16 cellular contexts compared by ENCODE assay signal in genomic region chr19:4264812-4265211, GRCh38. TPM values are rescaled to one million over a fixed set of nuclear protein-coding genes. Genes with fewer than 3 reads are reported as not detected.
DNase-seq lines count a peak whose midpoint lies in the region; ATAC-seq lines count a peak whose summit lies in the region.
"Had no signal": no experiment of that assay in that cellular context is flagged by ENCODE, and none has a peak within 500 bp of the region (broad histone marks: within the 10 kb centered on the region; RNA-seq: fewer than 3 reads in every experiment).

No MANE protein-coding gene starts in this region.

- H3K9me3 Mint-ChIP-seq in activated T-cell treated with anti-CD3 and anti-CD28 coated beads, Interleukin-2, amount 50 U/mL, for 24 hours, result no peaks in the 10 kb centered on the region
- H3K9me3 Mint-ChIP-seq in activated naive CD8-positive, alpha-beta T cell (ENCODE audit: low read depth), result no peaks in the 10 kb centered on the region
- H3K9me3 Mint-ChIP-seq in stimulated activated memory B cell treated with anti-CD40 and anti-IgM and Interleukin-4, amounts not matched to agents 10 μg/mL and 1 μg/mL and 100 μg/mL, for 72 hours, result no peaks in the 10 kb centered on the region

- peaks cover 87% of the 10 kb centered on the region for H3K36me3 Mint-ChIP-seq in activated T-cell treated with anti-CD3 and anti-CD28 coated beads, Interleukin-2, amount 50 U/mL, for 24 hours (ENCODE audit: low read depth)
- H3K36me3 Mint-ChIP-seq in activated naive CD8-positive, alpha-beta T cell, result peaks cover 9% of the 10 kb centered on the region
- peaks cover 66% of the 10 kb centered on the region for H3K36me3 Mint-ChIP-seq in stimulated activated memory B cell treated with anti-CD40 and anti-IgM and Interleukin-4, amounts not matched to agents 10 μg/mL and 1 μg/mL and 100 μg/mL, for 72 hours

- no peak for DNase-seq in activated T-cell treated with anti-CD3 and anti-CD28 coated beads, Interleukin-2, amount 50 U/mL, for 24 hours
- DNase-seq in activated T-cell treated with anti-CD3 and anti-CD28 coated beads, Interleukin-2, amount 50 U/mL, for 48 hours, result no peak
- DNase-seq in MV-4-11 (lab: John Stamatoyannopoulos, UW) (peak; percentile 57), SK-N-DZ (ENCODE audit: low spot score) (no peak), D341Med (ENCODE audit: low spot score) (no peak), ecto neural progenitor cell (ENCODE audit: low spot score) (no peak)
- DNase-seq: activated CD4-positive, alpha-beta T cell treated with anti-CD3 and anti-CD28 coated beads for 48 hours; DMS79 treated with DMSO at 0.1 percent for 48 hours; heart left ventricle; mucosa of descending colon; NCI-H1694; NCI-H345; stimulated activated CD4-positive, alpha-beta T cell treated with anti-CD3 and anti-CD28 coated beads, Interleukin-4, amount 100 ng/mL, for 24 hours had no signal

- no peak for ATAC-seq in stimulated activated memory B cell treated with anti-CD40 and anti-IgM and Interleukin-4, amounts not matched to agents 10 μg/mL and 1 μg/mL and 100 μg/mL, for 72 hours
- ATAC-seq: heart left ventricle, mucosa of descending colon, Panc1 had no signal

- no peak overlapping the region for H3K4me3 Mint-ChIP-seq in activated T-cell treated with anti-CD3 and anti-CD28 coated beads, Interleukin-2, amount 50 U/mL, for 24 hours
- H3K4me3 Mint-ChIP-seq in activated naive CD8-positive, alpha-beta T cell, result peak overlapping the region; percentile 13
- no peak overlapping the region for H3K4me3 Mint-ChIP-seq in stimulated activated memory B cell treated with anti-CD40 and anti-IgM and Interleukin-4, amounts not matched to agents 10 μg/mL and 1 μg/mL and 100 μg/mL, for 72 hours

- H3K27ac Mint-ChIP-seq in activated T-cell treated with anti-CD3 and anti-CD28 coated beads, Interleukin-2, amount 50 U/mL, for 24 hours, result peak overlapping the region; percentile 90
- H3K27ac Mint-ChIP-seq in activated naive CD8-positive, alpha-beta T cell, result peak overlapping the region; percentile 83
- H3K27ac Mint-ChIP-seq in stimulated activated memory B cell treated with anti-CD40 and anti-IgM and Interleukin-4, amounts not matched to agents 10 μg/mL and 1 μg/mL and 100 μg/mL, for 72 hours, result peak overlapping the region; percentile 77

- H3K27me3 Mint-ChIP-seq in activated T-cell treated with anti-CD3 and anti-CD28 coated beads, Interleukin-2, amount 50 U/mL, for 24 hours, result no peaks in the 10 kb centered on the region
- no peaks in the 10 kb centered on the region for H3K27me3 Mint-ChIP-seq in activated naive CD8-positive, alpha-beta T cell
- H3K27me3 Mint-ChIP-seq in stimulated activated memory B cell treated with anti-CD40 and anti-IgM and Interleukin-4, amounts not matched to agents 10 μg/mL and 1 μg/mL and 100 μg/mL, for 72 hours, result no peaks in the 10 kb centered on the region

- peaks cover 14% of the 10 kb centered on the region for H3K4me1 Mint-ChIP-seq in activated T-cell treated with anti-CD3 and anti-CD28 coated beads, Interleukin-2, amount 50 U/mL, for 24 hours (ENCODE audit: low read depth)
- H3K4me1 Mint-ChIP-seq in activated naive CD8-positive, alpha-beta T cell (ENCODE audit: low read depth), result peaks cover 22% of the 10 kb centered on the region
- peaks cover 27% of the 10 kb centered on the region for H3K4me1 Mint-ChIP-seq in stimulated activated memory B cell treated with anti-CD40 and anti-IgM and Interleukin-4, amounts not matched to agents 10 μg/mL and 1 μg/mL and 100 μg/mL, for 72 hours

RNA-seq across cellular contexts. Expression of gene SHD, which starts 14.3 kb away (rescaled TPM):
- polyA plus RNA-seq in SK-N-DZ (2014; cell fraction: cytosol; rRNA removed), result 210 and 265 TPM in 2 replicates
- polyA plus RNA-seq in SK-N-DZ (2014; cell fraction: nucleus; rRNA removed), result 520 and 595 TPM in 2 replicates
- polyA plus RNA-seq: heart left ventricle had no signal

RNA-seq across cellular contexts. Expression of gene YJU2, which starts 17.9 kb away (rescaled TPM):
- 24.5 and 25.6 TPM in 2 replicates for polyA plus RNA-seq in SK-N-DZ (2014; cell fraction: cytosol; rRNA removed)
- polyA plus RNA-seq in SK-N-DZ (2014; cell fraction: nucleus; rRNA removed), result 10.1 and 11.3 TPM in 2 replicates

RNA-seq across cellular contexts. Expression of gene EBI3, which starts 35.5 kb away (rescaled TPM):
- not detected in 2 replicates for polyA plus RNA-seq in SK-N-DZ (2014; cell fraction: cytosol; rRNA removed)
- not detected in 2 replicates for polyA plus RNA-seq in SK-N-DZ (2014; cell fraction: nucleus; rRNA removed)

RNA-seq across cellular contexts. Expression of gene TMIGD2, which starts 37.4 kb away (rescaled TPM):
- 11.5 and 13.9 TPM in 2 replicates for polyA plus RNA-seq in SK-N-DZ (2014; cell fraction: cytosol; rRNA removed)
- polyA plus RNA-seq in SK-N-DZ (2014; cell fraction: nucleus; rRNA removed), result 0.60 and 3.6 TPM in 2 replicates

RNA-seq across cellular contexts. Expression of gene FSD1, which starts 39.6 kb away (rescaled TPM):
- polyA plus RNA-seq in SK-N-DZ (2014; cell fraction: cytosol; rRNA removed), result 127 and 150 TPM in 2 replicates
- polyA plus RNA-seq in SK-N-DZ (2014; cell fraction: nucleus; rRNA removed), result 340 and 346 TPM in 2 replicates
